ENCODE assay signal across 26 cellular contexts in genomic region chr22:48953103-48953720, GRCh38.
"Had no signal": no experiment of that assay in that cellular context is flagged by ENCODE, and none has a peak within 500 bp of the region (broad histone marks: within the 10 kb centered on the region; RNA-seq: fewer than 3 reads in every experiment).

No MANE protein-coding gene starts in this region.

- H3K27ac Mint-ChIP-seq: activated CD4-positive, alpha-beta memory T cell treated with anti-CD3 and anti-CD28 coated beads for 36 hours; activated CD4-positive, alpha-beta T cell treated with anti-CD3 and anti-CD28 coated beads, Interleukin-2, amount 10 ng/mL, durations not matched to agents 24 days and 14 days; activated naive CD4-positive, alpha-beta T cell treated with anti-CD3 and anti-CD28 coated beads, Interleukin-2, amount 50 U/mL, for 24 hours; activated naive CD8-positive, alpha-beta T cell treated with anti-CD3 and anti-CD28 coated beads, Interleukin-2, amount 50 U/mL, for 24 hours; activated T-helper 1 cell treated with anti-CD3 and anti-CD28 coated beads, Interleukin-12 subunit alpha, Interleukin-12 subunit beta, Interleukin-2, Interleukin-4 antibody, amounts not matched to agents 30 ng/mL and 10 ng/mL and 1 ng/mL, durations not matched to agents 14 hours and 24 hours and 36 hours; naive thymus-derived CD4-positive, alpha-beta T cell; neural progenitor cell; progenitor cell of endocrine pancreas had no signal

- H3K4me2 ChIP-seq: hepatocyte, neural progenitor cell had no signal

- H3K4me1 Mint-ChIP-seq: activated CD4-positive, alpha-beta T cell treated with anti-CD3 and anti-CD28 coated beads, Interleukin-2, amount 10 ng/mL, durations not matched to agents 24 days and 14 days; activated naive CD4-positive, alpha-beta T cell treated with anti-CD3 and anti-CD28 coated beads, Interleukin-2, amount 50 U/mL, for 24 hours had no signal

- H3K79me2 ChIP-seq: hepatocyte had no signal

- H3K4me3 Mint-ChIP-seq: activated CD4-positive, alpha-beta memory T cell treated with anti-CD3 and anti-CD28 coated beads for 36 hours; activated CD4-positive, alpha-beta T cell treated with anti-CD3 and anti-CD28 coated beads, Interleukin-2, amount 10 ng/mL, durations not matched to agents 24 days and 14 days; activated naive CD4-positive, alpha-beta T cell treated with anti-CD3 and anti-CD28 coated beads, Interleukin-2, amount 50 U/mL, for 24 hours; activated naive CD8-positive, alpha-beta T cell treated with anti-CD3 and anti-CD28 coated beads, Interleukin-2, amount 50 U/mL, for 24 hours; activated T-helper 1 cell treated with anti-CD3 and anti-CD28 coated beads, Interleukin-12 subunit alpha, Interleukin-12 subunit beta, Interleukin-2, Interleukin-4 antibody, amounts not matched to agents 30 ng/mL and 10 ng/mL and 1 ng/mL, durations not matched to agents 14 hours and 24 hours and 36 hours; naive thymus-derived CD4-positive, alpha-beta T cell; neural progenitor cell had no signal

- H3K4me1 ChIP-seq: gastrocnemius medialis, neural progenitor cell, testis, transverse colon, uterus had no signal

- ATAC-seq: activated naive CD8-positive, alpha-beta T cell treated with anti-CD3 and anti-CD28 coated beads, Interleukin-2, amount 50 U/mL, for 24 hours; gastrocnemius medialis; left colon; naive thymus-derived CD4-positive, alpha-beta T cell; stimulated activated naive CD8-positive, alpha-beta T cell treated with anti-CD3 and anti-CD28 coated beads, Interleukin-15, Interleukin-2, amounts not matched to agents 100 U/mL and 50 U/mL, for 24 hours had no signal

- H3K27ac ChIP-seq: gastrocnemius medialis, hepatocyte, neural progenitor cell, testis, transverse colon, uterus had no signal

- H3K9me3 ChIP-seq: gastrocnemius medialis, testis, transverse colon, uterus had no signal

- H3K4me3 ChIP-seq: gastrocnemius medialis, hepatocyte, neural progenitor cell, testis, transverse colon, uterus had no signal

- H3K9me3 Mint-ChIP-seq: activated CD4-positive, alpha-beta memory T cell treated with anti-CD3 and anti-CD28 coated beads for 36 hours; activated naive CD4-positive, alpha-beta T cell treated with anti-CD3 and anti-CD28 coated beads, Interleukin-2, amount 50 U/mL, for 24 hours; neural progenitor cell had no signal

- H3K27me3 ChIP-seq: hepatocyte, neural progenitor cell, testis, transverse colon, uterus had no signal

- DNase-seq: activated CD4-positive, alpha-beta memory T cell treated with anti-CD3 and anti-CD28 coated beads for 36 hours; activated CD4-positive, alpha-beta T cell treated with anti-CD3 and anti-CD28 coated beads, Interleukin-2, amount 10 ng/mL, durations not matched to agents 24 days and 14 days; activated CD4-positive, CD25-positive, alpha-beta regulatory T cell treated with anti-CD3 and anti-CD28 coated beads, Interleukin-2, amount 50 U/mL, for 72 hours; activated CD8-positive, alpha-beta memory T cell treated with anti-CD3 and anti-CD28 coated beads, Interleukin-2, amount 50 U/mL, for 4 hours; activated gamma-delta T cell; activated naive CD8-positive, alpha-beta T cell treated with anti-CD3 and anti-CD28 coated beads, Interleukin-2, amount 50 U/mL, for 24 hours; activated T-cell treated with anti-CD3 and anti-CD28 coated beads, Interleukin-2, amount 50 U/mL, for 1 hour; amygdala; central memory CD4-positive, alpha-beta T cell; effector CD8-positive, alpha-beta T cell; gastrocnemius medialis; glutamatergic neuron; left colon; midbrain; retina; stimulated activated naive CD8-positive, alpha-beta T cell treated with anti-CD3 and anti-CD28 coated beads, Interleukin-15, Interleukin-2, amounts not matched to agents 100 U/mL and 50 U/mL, for 24 hours; T-helper 2 cell; transverse colon had no signal

- H3K27me3 Mint-ChIP-seq: activated CD4-positive, alpha-beta T cell treated with anti-CD3 and anti-CD28 coated beads, Interleukin-2, amount 10 ng/mL, durations not matched to agents 24 days and 14 days had no signal

- H3K36me3 ChIP-seq: gastrocnemius medialis, neural progenitor cell, transverse colon, uterus had no signal

- H2AFZ ChIP-seq: hepatocyte, neural progenitor cell had no signal

- H3K36me3 Mint-ChIP-seq: activated CD4-positive, alpha-beta memory T cell treated with anti-CD3 and anti-CD28 coated beads for 36 hours; activated naive CD4-positive, alpha-beta T cell treated with anti-CD3 and anti-CD28 coated beads, Interleukin-2, amount 50 U/mL, for 24 hours; neural progenitor cell had no signal
